In genomic region chr6:24836116-24836515, GRCh38 we compare ENCODE assay signal across 15 cellular contexts. TPM values are rescaled to one million over a fixed set of nuclear protein-coding genes. Genes with fewer than 3 reads are reported as not detected.
DNase-seq lines count a peak whose midpoint lies in the region; ATAC-seq, FAIRE-seq and TF ChIP-seq lines count a peak whose summit lies in the region.
"Had no signal": no experiment of that assay in that cellular context is flagged by ENCODE, and none has a peak within 500 bp of the region (broad histone marks: within the 10 kb centered on the region; RNA-seq: fewer than 3 reads in every experiment).

No MANE protein-coding gene starts in this region.

- H4K20me1 ChIP-seq in astrocyte (ENCODE audit: insufficient read depth, low read length): no peaks in the 10 kb centered on the region

- no peak for TF ChIP-seq POLR2A in adrenal gland (IDR thresholded peaks at IDR 0.05)

- no peak for FAIRE-seq in astrocyte (lab: Jason Lieb, UNC)

- in situ Hi-C loops in KBM-7 (cut with MboI; ENCODE audit: low pct_unique_long_range_greater_than_20kb, low sequenced_read_pairs): no loop called here

- H3K4me1 Mint-ChIP-seq in astrocyte (ENCODE audit: low read depth, unreplicated experiment): peaks cover 4% of the 10 kb centered on the region
- peaks cover 9% of the 10 kb centered on the region for H3K4me1 Mint-ChIP-seq in memory B cell

- H3K4me1 ChIP-seq in left ventricle myocardium inferior (peaks cover 19% of the 10 kb centered on the region), astrocyte (ENCODE audit: insufficient read depth, low read length) (no peaks in the 10 kb centered on the region), adrenal gland (replicated peaks in 1 of 2) (no peaks in the 10 kb centered on the region)

- H3K9me3 ChIP-seq in left ventricle myocardium inferior (replicated peaks) (no peaks in the 10 kb centered on the region), astrocyte (ENCODE audit: insufficient read depth, low read depth, low read length) (peaks cover 3% of the 10 kb centered on the region), adrenal gland (replicated peaks in 1 of 3) (no peaks in the 10 kb centered on the region)

- H3K36me3 Mint-ChIP-seq in astrocyte (ENCODE audit: low read depth, unreplicated experiment): no peaks in the 10 kb centered on the region
- peaks cover 37% of the 10 kb centered on the region for H3K36me3 Mint-ChIP-seq in memory B cell

- 27 to 43% (median 33%) methylated on average over 2 of the region's 2 CpGs for WGBS in adrenal gland, 4 donors

- no peak overlapping the region for H3K27ac Mint-ChIP-seq in astrocyte (ENCODE audit: unreplicated experiment)
- H3K27ac Mint-ChIP-seq in memory B cell: peak overlapping the region; percentile 69

- H3K9me3 Mint-ChIP-seq in astrocyte (ENCODE audit: unreplicated experiment) (peaks cover 7% of the 10 kb centered on the region), memory B cell (no peaks in the 10 kb centered on the region)

- no peak overlapping the region for H3K4me2 ChIP-seq in astrocyte (ENCODE audit: low read length)

- H3K27ac ChIP-seq in left ventricle myocardium inferior (replicated peaks) (peak overlapping the region; percentile 58), astrocyte (ENCODE audit: low read depth, low read length) (no peak overlapping the region), adrenal gland (no peak overlapping the region)
- H3K27ac ChIP-seq: epithelial cell of prostate had no signal

- no peak overlapping the region for H3K9ac ChIP-seq in astrocyte (ENCODE audit: low read length)

- no peak for DNase-seq in left ventricle myocardium inferior
- DNase-seq in Right ventricle myocardium inferior (ENCODE audit: missing footprints): no peak
- peak; percentile 41 for DNase-seq in astrocyte (ENCODE audit: low read depth)
- no peak for DNase-seq in memory B cell (ENCODE audit: low spot score in 2 of 2)
- no peak for DNase-seq in stimulated activated CD4-positive, alpha-beta T cell treated with anti-CD3 and anti-CD28 coated beads, Interleukin-4, amount 100 ng/mL, for 24 hours
- no peak for DNase-seq in KBM-7
- DNase-seq in epidermal melanocyte (ENCODE audit: insufficient read length, low spot score): no peak
- no peak for DNase-seq in adrenal gland
- DNase-seq: H7; NCI-H526 treated with DMSO at 0.1 percent for 48 hours; stimulated activated CD4-positive, alpha-beta T cell treated with anti-CD3 and anti-CD28 coated beads, Interleukin-1b, Interleukin-23, amount 100 ng/mL, for 48 hours had no signal

- H3K36me3 ChIP-seq in left ventricle myocardium inferior (no peaks in the 10 kb centered on the region), astrocyte (ENCODE audit: insufficient read depth, low read length) (no peaks in the 10 kb centered on the region), adrenal gland (replicated peaks in 1 of 2) (no peaks in the 10 kb centered on the region)

- H3K4me3 ChIP-seq in left ventricle myocardium inferior (no peak overlapping the region), astrocyte (ENCODE audit: insufficient read depth, low read depth, low read length) (no peak overlapping the region), adrenal gland (no peak overlapping the region)

- H3K79me2 ChIP-seq in astrocyte (ENCODE audit: insufficient read depth, low read length): no peaks in the 10 kb centered on the region

- H3K27me3 ChIP-seq in left ventricle myocardium inferior (ENCODE audit: low read depth) (no peaks in the 10 kb centered on the region), astrocyte (ENCODE audit: insufficient read depth, low read length) (no peaks in the 10 kb centered on the region), adrenal gland (no peaks in the 10 kb centered on the region)

- peaks cover 3% of the 10 kb centered on the region for H3K27me3 Mint-ChIP-seq in astrocyte (ENCODE audit: low read depth, unreplicated experiment)
- no peaks in the 10 kb centered on the region for H3K27me3 Mint-ChIP-seq in memory B cell

- no peak overlapping the region for H2AFZ ChIP-seq in astrocyte (ENCODE audit: low read depth, low read length)

- no peak for ATAC-seq in Right ventricle myocardium inferior
- no peak for ATAC-seq in memory B cell (ENCODE audit: low read depth)

- intact Hi-C loops in left ventricle myocardium inferior (cut with micrococcal nuclease) (no loop called here), Right ventricle myocardium inferior (cut with DNase I) (no loop called here), adrenal gland (cut with DNase I) (no loop called here)

- TF ChIP-seq CTCF in left ventricle myocardium inferior (IDR thresholded peaks at IDR 0.05; ENCODE audit: borderline replicate concordance) (no peak), astrocyte (IDR thresholded peaks at IDR 0.05; ENCODE audit: insufficient read depth, low read depth, low read length) (no peak), adrenal gland (IDR thresholded peaks at IDR 0.05) (no peak)

- H3K4me3 Mint-ChIP-seq in astrocyte (ENCODE audit: unreplicated experiment): no peak overlapping the region
- no peak overlapping the region for H3K4me3 Mint-ChIP-seq in memory B cell

RNA-seq across cellular contexts. Expression of gene ARMH2, which starts 37.4 kb away (rescaled TPM):
- total RNA-seq in left ventricle myocardium inferior (not detected), Right ventricle myocardium inferior (not detected), astrocyte (not detected in 2 replicates), adrenal gland (not detected)
- polyA plus RNA-seq in adrenal gland: not detected
- total RNA-seq: H7, HT-29, mesenteric fat pad, posterior vena cava had no signal
